33 cellular contexts compared by ENCODE assay signal in the genomic region with DNA sequence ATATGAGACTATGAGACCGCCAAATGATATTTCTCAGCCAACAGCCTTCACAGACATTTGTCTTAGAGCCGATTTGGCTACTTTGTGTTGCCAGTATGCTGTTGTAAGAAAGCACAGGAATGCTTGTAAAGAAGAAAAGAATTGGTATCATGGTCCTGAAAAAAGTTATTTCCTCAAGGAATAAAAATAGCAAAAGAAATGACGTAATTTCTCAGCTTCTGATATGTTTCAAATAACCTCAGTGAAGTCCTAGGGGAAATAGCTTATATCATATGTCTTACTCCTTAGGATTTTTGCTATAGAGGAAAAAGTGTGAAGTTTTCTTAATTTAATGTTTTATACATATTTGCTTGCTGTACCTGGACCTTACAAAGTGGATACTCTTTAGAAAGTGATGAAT.
"Had no signal": no experiment of that assay in that cellular context is flagged by ENCODE, and none has a peak within 500 bp of the region (broad histone marks: within the 10 kb centered on the region; RNA-seq: fewer than 3 reads in every experiment).

No MANE protein-coding gene starts in this region.

- H3K36me3 Mint-ChIP-seq: activated CD4-positive, alpha-beta memory T cell treated with anti-CD3 and anti-CD28 coated beads for 36 hours; activated naive CD8-positive, alpha-beta T cell treated with anti-CD3 and anti-CD28 coated beads for 36 hours had no signal

- H3K27ac Mint-ChIP-seq: activated B cell treated with CpG ODN at 0.5 μM for 24 hours; activated CD4-positive, alpha-beta memory T cell treated with anti-CD3 and anti-CD28 coated beads for 36 hours; activated naive CD8-positive, alpha-beta T cell treated with anti-CD3 and anti-CD28 coated beads for 36 hours had no signal

- ATAC-seq: PC-3 had no signal

- H3K9me3 ChIP-seq: ascending aorta, MG63, Peyer's patch had no signal

- H3K27me3 Mint-ChIP-seq: activated B cell treated with CpG ODN at 0.5 μM for 24 hours; activated CD4-positive, alpha-beta memory T cell treated with anti-CD3 and anti-CD28 coated beads for 36 hours; activated naive CD8-positive, alpha-beta T cell treated with anti-CD3 and anti-CD28 coated beads for 36 hours had no signal

- DNase-seq: activated B cell treated with CpG ODN at 0.5 μM for 24 hours; activated CD4-positive, alpha-beta memory T cell treated with anti-CD3 and anti-CD28 coated beads for 36 hours; activated CD4-positive, alpha-beta T cell treated with anti-CD3 and anti-CD28 coated beads for 4 hours; activated CD4-positive, alpha-beta T cell treated with anti-CD3 and anti-CD28 coated beads, Interleukin-2, amount 50 U/mL, for 1 hour; activated CD4-positive, CD25-positive, alpha-beta regulatory T cell treated with anti-CD3 and anti-CD28 coated beads, Interleukin-2, amount 50 U/mL, for 72 hours; activated CD8-positive, alpha-beta memory T cell treated with anti-CD3 and anti-CD28 coated beads, Interleukin-2, amount 50 U/mL, for 48 hours; activated effector memory CD4-positive, alpha-beta T cell treated with Interleukin-2 at 50 U/mL for 16 hours; activated naive CD4-positive, alpha-beta T cell treated with anti-CD3 and anti-CD28 coated beads, Interleukin-2, amount 50 U/mL, for 16 hours; activated naive CD8-positive, alpha-beta T cell treated with anti-CD3 and anti-CD28 coated beads for 36 hours; activated T-cell treated with anti-CD3 and anti-CD28 coated beads, Interleukin-2, amount 50 U/mL, for 48 hours; amniotic stem cell; KBM-7; MG63; NCI-H1048; NCI-H1105 treated with DMSO at 0.1 percent for 48 hours; NCI-H1436; NCI-H1694; NCI-H1930; NCI-H524; NCI-H69; NCI-H82; NK-92 treated with Interleukin-12 subunit alpha and Interleukin-12 subunit beta, amount 100 ng/mL, for 24 hours; PC-3; Peyer's patch; RPMI8226; SHP77 treated with DMSO at 0.1 percent for 48 hours; SW 1271; T-helper 1 cell; T-helper 2 cell; T-helper 9 cell had no signal

- H3K27me3 ChIP-seq: ascending aorta, MG63, Peyer's patch, SJSA1 had no signal

- H3K4me3 Mint-ChIP-seq: activated B cell treated with CpG ODN at 0.5 μM for 24 hours; activated CD4-positive, alpha-beta memory T cell treated with anti-CD3 and anti-CD28 coated beads for 36 hours; activated naive CD8-positive, alpha-beta T cell treated with anti-CD3 and anti-CD28 coated beads for 36 hours had no signal

- H3K4me3 ChIP-seq: ascending aorta, MG63, Peyer's patch, SJSA1 had no signal

- H3K9me3 Mint-ChIP-seq: activated B cell treated with CpG ODN at 0.5 μM for 24 hours; activated CD4-positive, alpha-beta memory T cell treated with anti-CD3 and anti-CD28 coated beads for 36 hours; activated naive CD8-positive, alpha-beta T cell treated with anti-CD3 and anti-CD28 coated beads for 36 hours had no signal

- H3K4me1 Mint-ChIP-seq: activated B cell treated with CpG ODN at 0.5 μM for 24 hours; activated naive CD8-positive, alpha-beta T cell treated with anti-CD3 and anti-CD28 coated beads for 36 hours had no signal

- H3K27ac ChIP-seq: ascending aorta, Peyer's patch, SJSA1, VCaP had no signal

- H3K4me1 ChIP-seq: ascending aorta, Peyer's patch, SJSA1 had no signal

- H3K36me3 ChIP-seq: ascending aorta, MG63, Peyer's patch, SJSA1 had no signal
